Comparison of ENCODE assay signal across 20 cellular contexts in the genomic region with DNA sequence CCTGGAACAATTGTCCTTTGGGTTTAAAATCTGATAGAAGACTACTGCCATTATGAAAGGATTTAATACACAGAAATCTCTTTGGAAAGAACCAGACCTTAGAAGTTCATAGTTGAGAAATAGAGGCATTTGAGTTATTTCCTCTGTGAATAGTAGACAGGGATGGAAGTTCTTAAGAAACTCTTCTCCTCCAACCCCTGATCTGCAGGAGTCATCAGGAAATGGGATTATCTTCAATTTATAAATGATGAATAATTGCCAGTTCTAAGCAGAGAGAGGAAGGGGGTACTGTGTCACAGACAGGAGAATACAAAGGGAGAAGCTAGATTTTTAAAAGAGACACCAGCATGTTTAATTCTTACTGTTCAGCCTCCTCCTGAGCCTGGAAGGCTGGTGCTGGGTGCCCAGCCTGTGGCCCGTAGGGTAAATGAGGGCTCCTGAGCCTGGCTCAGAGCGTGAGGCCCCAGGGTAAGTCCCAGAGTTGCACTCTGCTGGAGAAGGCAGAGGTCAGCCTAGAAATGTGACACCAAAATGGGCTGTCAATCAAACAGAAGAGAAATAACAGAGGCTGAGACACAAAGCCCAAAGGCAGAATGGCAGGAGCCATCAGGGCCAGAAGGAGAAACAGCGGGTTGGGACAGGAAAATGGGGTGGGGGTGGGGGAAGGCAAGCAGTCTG. TPM values are rescaled to one million over a fixed set of nuclear protein-coding genes. Genes with fewer than 3 reads are reported as not detected.
A peak's percentile ranks its signal among the peaks of the same experiment; 100 is the strongest.
DNase-seq lines count a peak whose midpoint lies in the region; ATAC-seq and TF ChIP-seq lines count a peak whose summit lies in the region.
"Had no signal": no experiment of that assay in that cellular context is flagged by ENCODE, and none has a peak within 500 bp of the region (broad histone marks: within the 10 kb centered on the region; RNA-seq: fewer than 3 reads in every experiment).

No MANE protein-coding gene starts in this region.

- DNase-seq in MCF 10A (ENCODE audit: unreplicated experiment) = peak; percentile 38
- no peak for DNase-seq in mammary epithelial cell
- DNase-seq in choroid plexus epithelial cell (ENCODE audit: low read depth) = peak; percentile 76
- no peak for DNase-seq in mesothelial cell of epicardium (ENCODE audit: low spot score in 2 of 2, unreplicated experiment in 2 of 2)
- DNase-seq in tibial artery = no peak
- no peak for DNase-seq in Peyer's patch
- no peak for DNase-seq in MM.1S
- no peak for DNase-seq in activated CD8-positive, alpha-beta memory T cell treated with anti-CD3 and anti-CD28 coated beads, Interleukin-2, amount 10 ng/mL, durations not matched to agents 7 days and 5 days
- DNase-seq: activated CD4-positive, CD25-positive, alpha-beta regulatory T cell; anterior cingulate cortex; dermis blood vessel endothelial cell; DND-41; GM23248; NCI-H187; NCI-H510A treated with DMSO at 0.1 percent for 48 hours; RPMI8226; upper lobe of left lung had no signal

- 88% methylated on average over 3 of the region's 3 CpGs for WGBS in mammary epithelial cell (ENCODE audit: low coverage, missing lambda C conversion rate)

- H3K27me3 Mint-ChIP-seq in MCF 10A (ENCODE audit: insufficient read depth, unreplicated experiment) = no peaks in the 10 kb centered on the region
- no peaks in the 10 kb centered on the region for H3K27me3 Mint-ChIP-seq in mesothelial cell of epicardium (ENCODE audit: low read depth)
- H3K27me3 Mint-ChIP-seq in activated CD8-positive, alpha-beta memory T cell treated with anti-CD3 and anti-CD28 coated beads, Interleukin-2, amount 10 ng/mL, durations not matched to agents 7 days and 5 days = peaks cover 13% of the 10 kb centered on the region

- H3K9me2 ChIP-seq in MM.1S (replicated peaks; ENCODE audit: insufficient read depth, low read length) = no peaks in the 10 kb centered on the region

- intact Hi-C loops in MCF 10A (cut with micrococcal nuclease) (no loop called here), mammary epithelial cell (cut with micrococcal nuclease) (no loop called here), tibial artery (cut with DNase I; ENCODE audit: low total_unique reads) (loop anchor here (10.0 kb wide), 1 partner anchor 55 kb away; a partner anchor contains a TSS)

- H3K27ac Mint-ChIP-seq in MCF 10A (ENCODE audit: low read depth, unreplicated experiment) = no peak overlapping the region
- peak overlapping the region; percentile 78 for H3K27ac Mint-ChIP-seq in mesothelial cell of epicardium
- H3K27ac Mint-ChIP-seq in activated CD8-positive, alpha-beta memory T cell treated with anti-CD3 and anti-CD28 coated beads, Interleukin-2, amount 10 ng/mL, durations not matched to agents 7 days and 5 days = no peak overlapping the region
- H3K27ac Mint-ChIP-seq: T-helper 1 cell treated with Interleukin-12 subunit alpha and Interleukin-12 subunit beta and Interleukin-4 antibody, amounts not matched to agents 30 μg/mL and 1 μg/mL, for 36 hours had no signal

- TF ChIP-seq CTCF in MCF 10A (IDR thresholded peaks at IDR 0.05; ENCODE audit: unreplicated experiment) = no peak
- no peak for TF ChIP-seq CTCF in mammary epithelial cell (conservative IDR thresholded peaks at IDR 0.05 in 1 of 2, IDR thresholded peaks at IDR 0.05 in 1 of 2; ENCODE audit: extremely low read depth in 1 of 2, insufficient read depth in 1 of 2, low read depth in 1 of 2, low read length in 2 of 2)
- no peak for TF ChIP-seq CTCF in choroid plexus epithelial cell (conservative IDR thresholded peaks at IDR 0.05; ENCODE audit: low read depth, low read length)
- no peak for TF ChIP-seq CTCF in mesothelial cell of epicardium (IDR thresholded peaks at IDR 0.05; ENCODE audit: unreplicated experiment)
- TF ChIP-seq CTCF in tibial artery (IDR thresholded peaks at IDR 0.05) = no peak
- no peak for TF ChIP-seq CTCF in Peyer's patch (IDR thresholded peaks at IDR 0.05)
- TF ChIP-seq CTCF in MM.1S (IDR thresholded peaks at IDR 0.05; ENCODE audit: low read length) = no peak

- ATAC-seq in activated CD8-positive, alpha-beta memory T cell treated with anti-CD3 and anti-CD28 coated beads, Interleukin-2, amount 10 ng/mL, durations not matched to agents 7 days and 5 days = no peak

- CTCF ChIA-PET in MCF 10A (lab: Yijun Ruan, JAX) (no interaction called here), mammary epithelial cell (lab: Charles Lee; ENCODE audit: low non-redundant PET) (no interaction called here)
- CTCF ChIA-PET in activated CD8-positive, alpha-beta memory T cell treated with anti-CD3 and anti-CD28 coated beads, Interleukin-2, amount 10 ng/mL, durations not matched to agents 7 days and 5 days (lab: Charles Lee) = no interaction called here

- TF ChIP-seq POLR2A in Peyer's patch (IDR thresholded peaks at IDR 0.05) = no peak

- H3K79me2 ChIP-seq in mammary epithelial cell (ENCODE audit: insufficient read depth, low read length) = no peaks in the 10 kb centered on the region
- no peaks in the 10 kb centered on the region for H3K79me2 ChIP-seq in MM.1S (ENCODE audit: low read length)

- no peak overlapping the region for H3K27ac ChIP-seq in mammary epithelial cell (ENCODE audit: insufficient read depth, low read depth, low read length)
- H3K27ac ChIP-seq in tibial artery = peak overlapping the region; percentile 57 to 77
- no peak overlapping the region for H3K27ac ChIP-seq in Peyer's patch
- no peak overlapping the region for H3K27ac ChIP-seq in MM.1S (ENCODE audit: low read length)
- H3K27ac ChIP-seq: GM23248, upper lobe of left lung had no signal

- H3K4me3 ChIP-seq in mammary epithelial cell (replicated peaks in 1 of 3; ENCODE audit: insufficient read depth in 1 of 3, low read depth in 2 of 3, low read length in 3 of 3) = no peak overlapping the region
- H3K4me3 ChIP-seq in choroid plexus epithelial cell (ENCODE audit: low read depth, low read length) = no peak overlapping the region
- no peak overlapping the region for H3K4me3 ChIP-seq in tibial artery
- H3K4me3 ChIP-seq in Peyer's patch = no peak overlapping the region
- H3K4me3 ChIP-seq in MM.1S (ENCODE audit: low read length) = no peak overlapping the region
- H3K4me3 ChIP-seq: A549, GM23248, lung, upper lobe of left lung had no signal

- no peaks in the 10 kb centered on the region for H3K36me3 Mint-ChIP-seq in MCF 10A (ENCODE audit: insufficient read depth, unreplicated experiment)
- no peaks in the 10 kb centered on the region for H3K36me3 Mint-ChIP-seq in mesothelial cell of epicardium
- H3K36me3 Mint-ChIP-seq in activated CD8-positive, alpha-beta memory T cell treated with anti-CD3 and anti-CD28 coated beads, Interleukin-2, amount 10 ng/mL, durations not matched to agents 7 days and 5 days = no peaks in the 10 kb centered on the region

- no peaks in the 10 kb centered on the region for H3F3A ChIP-seq in MM.1S (ENCODE audit: insufficient read depth, low read length)

- POLR2A ChIA-PET in MCF 10A (lab: Yijun Ruan, JAX) = no interaction called here

- dilution Hi-C loops in mammary epithelial cell (cut with HindIII; ENCODE audit: low sequenced_read_pairs) = loop anchor here (5.0 kb wide), 1 partner anchor 37 kb away; no protein-coding TSS in a partner anchor

- H3K4me2 ChIP-seq in mammary epithelial cell (ENCODE audit: insufficient read depth, low read depth, low read length) = no peak overlapping the region
- H3K4me2 ChIP-seq in MM.1S (ENCODE audit: low read depth, low read length) = no peak overlapping the region
- H3K4me2 ChIP-seq: A549 had no signal

- H4K20me1 ChIP-seq in mammary epithelial cell (ENCODE audit: insufficient read depth, low read length) (no peaks in the 10 kb centered on the region), MM.1S (ENCODE audit: insufficient read depth, low read length) (no peaks in the 10 kb centered on the region)

- H3K9me3 Mint-ChIP-seq in MCF 10A (ENCODE audit: unreplicated experiment) (no peaks in the 10 kb centered on the region), mesothelial cell of epicardium (no peaks in the 10 kb centered on the region)
- H3K9me3 Mint-ChIP-seq in activated CD8-positive, alpha-beta memory T cell treated with anti-CD3 and anti-CD28 coated beads, Interleukin-2, amount 10 ng/mL, durations not matched to agents 7 days and 5 days (ENCODE audit: low read depth) = no peaks in the 10 kb centered on the region

- H3K27me3 ChIP-seq in mammary epithelial cell (ENCODE audit: insufficient read depth, low read length) (peaks cover 5% of the 10 kb centered on the region), tibial artery (no peaks in the 10 kb centered on the region), Peyer's patch (no peaks in the 10 kb centered on the region), MM.1S (replicated peaks; ENCODE audit: insufficient read depth, low read length) (no peaks in the 10 kb centered on the region)
- H3K27me3 ChIP-seq: upper lobe of left lung had no signal

- no peaks in the 10 kb centered on the region for H3K4me1 ChIP-seq in mammary epithelial cell (ENCODE audit: insufficient read depth, low read length)
- H3K4me1 ChIP-seq in tibial artery = peaks cover 0 to 36% (median 20%) of the 10 kb centered on the region in 4 donors
- no peaks in the 10 kb centered on the region for H3K4me1 ChIP-seq in Peyer's patch
- H3K4me1 ChIP-seq in MM.1S (ENCODE audit: low read length) = no peaks in the 10 kb centered on the region
- H3K4me1 ChIP-seq: upper lobe of left lung had no signal

- no peaks in the 10 kb centered on the region for H3K36me3 ChIP-seq in mammary epithelial cell (ENCODE audit: insufficient read depth, low read length)
- no peaks in the 10 kb centered on the region for H3K36me3 ChIP-seq in tibial artery
- no peaks in the 10 kb centered on the region for H3K36me3 ChIP-seq in Peyer's patch
- no peaks in the 10 kb centered on the region for H3K36me3 ChIP-seq in MM.1S (replicated peaks; ENCODE audit: insufficient read depth, low read length)
- H3K36me3 ChIP-seq: upper lobe of left lung had no signal

- no peaks in the 10 kb centered on the region for H3K9me3 ChIP-seq in mammary epithelial cell (replicated peaks; ENCODE audit: insufficient read depth, low read length)
- no peaks in the 10 kb centered on the region for H3K9me3 ChIP-seq in tibial artery
- H3K9me3 ChIP-seq in Peyer's patch = no peaks in the 10 kb centered on the region
- H3K9me3 ChIP-seq in MM.1S (replicated peaks; ENCODE audit: insufficient read depth, low read length) = no peaks in the 10 kb centered on the region
- H3K9me3 ChIP-seq: A549, upper lobe of left lung had no signal

- H3K4me3 Mint-ChIP-seq in MCF 10A (ENCODE audit: unreplicated experiment) (no peak overlapping the region), mesothelial cell of epicardium (no peak overlapping the region)
- H3K4me3 Mint-ChIP-seq in activated CD8-positive, alpha-beta memory T cell treated with anti-CD3 and anti-CD28 coated beads, Interleukin-2, amount 10 ng/mL, durations not matched to agents 7 days and 5 days = no peak overlapping the region
- H3K4me3 Mint-ChIP-seq: T-helper 1 cell treated with Interleukin-12 subunit alpha and Interleukin-12 subunit beta and Interleukin-4 antibody, amounts not matched to agents 30 μg/mL and 1 μg/mL, for 36 hours had no signal

- H2AFZ ChIP-seq in mammary epithelial cell (ENCODE audit: low read depth, low read length) (no peak overlapping the region), MM.1S (ENCODE audit: low read length) (no peak overlapping the region)
- H2AFZ ChIP-seq: GM23248 had no signal

- no peak overlapping the region for H3K9ac ChIP-seq in mammary epithelial cell (ENCODE audit: insufficient read depth, low read length)
- no peak overlapping the region for H3K9ac ChIP-seq in MM.1S (ENCODE audit: low read length)
- H3K9ac ChIP-seq: GM23248 had no signal

- BruUV-seq in MCF 10A (replicated peaks; lab: Mats Ljungman, UMichigan) (no TSS peak), mammary epithelial cell (replicated peaks; lab: Mats Ljungman, UMichigan) (no TSS peak)

- H3K4me1 Mint-ChIP-seq in MCF 10A (ENCODE audit: insufficient read depth, unreplicated experiment) (no peaks in the 10 kb centered on the region), mesothelial cell of epicardium (peaks cover 40% of the 10 kb centered on the region)
- H3K4me1 Mint-ChIP-seq in activated CD8-positive, alpha-beta memory T cell treated with anti-CD3 and anti-CD28 coated beads, Interleukin-2, amount 10 ng/mL, durations not matched to agents 7 days and 5 days = no peaks in the 10 kb centered on the region

- in situ Hi-C loops in mammary epithelial cell (cut with MboI; ENCODE audit: low sequenced_read_pairs in 2 of 2) = no loop called here

RNA-seq across cellular contexts. Expression of a gene that starts 58.2 kb away (rescaled TPM):
- 0.49 and 0.96 TPM in 2 replicates for total RNA-seq in MCF 10A (2022)
- total RNA-seq in mammary epithelial cell = under 1 TPM in 1 of 2 donors, not detected in 1; 0.17 TPM
- polyA plus RNA-seq in mammary epithelial cell = not detected
- not detected for polyA minus RNA-seq in mammary epithelial cell
- total RNA-seq in mesothelial cell of epicardium = 112 to 131 TPM (median 123 TPM) in 3 replicates
- 100 to 1,000 TPM; 113 to 210 (median 157) TPM for total RNA-seq in Peyer's patch
- not detected for total RNA-seq in activated CD8-positive, alpha-beta memory T cell treated with anti-CD3 and anti-CD28 coated beads, Interleukin-2, amount 10 ng/mL, durations not matched to agents 7 days and 5 days

Comparison
In these comparisons a context has a peak if more than half of its experiments do, and no peak if none do; other contexts are left out.
1. DNase-seq: peak in MCF 10A (single experiment) and choroid plexus epithelial cell (single experiment); none in mammary epithelial cell (single experiment), mesothelial cell of epicardium (0 of 2), tibial artery (0 of 2), Peyer's patch (0 of 3), MM.1S (single experiment) and activated CD8-positive, alpha-beta memory T cell treated with anti-CD3 and anti-CD28 coated beads, Interleukin-2, amount 10 ng/mL, durations not matched to agents 7 days and 5 days (single experiment).
2. H3K27ac ChIP-seq: peak in tibial artery (2 of 2); none in mammary epithelial cell (single experiment), Peyer's patch (0 of 4) and MM.1S (single experiment).
3. RNA of a gene that starts 58.2 kb away (total RNA-seq): 113 to 210 TPM in Peyer's patch and 112 to 131 TPM in mesothelial cell of epicardium; 0.49 to 0.96 TPM in MCF 10A, 0.17 TPM in mammary epithelial cell and not detected in activated CD8-positive, alpha-beta memory T cell treated with anti-CD3 and anti-CD28 coated beads, Interleukin-2, amount 10 ng/mL, durations not matched to agents 7 days and 5 days; every median in the first group is over 10 times any median in the second.